11 cellular contexts compared by ENCODE assay signal in the genomic region with DNA sequence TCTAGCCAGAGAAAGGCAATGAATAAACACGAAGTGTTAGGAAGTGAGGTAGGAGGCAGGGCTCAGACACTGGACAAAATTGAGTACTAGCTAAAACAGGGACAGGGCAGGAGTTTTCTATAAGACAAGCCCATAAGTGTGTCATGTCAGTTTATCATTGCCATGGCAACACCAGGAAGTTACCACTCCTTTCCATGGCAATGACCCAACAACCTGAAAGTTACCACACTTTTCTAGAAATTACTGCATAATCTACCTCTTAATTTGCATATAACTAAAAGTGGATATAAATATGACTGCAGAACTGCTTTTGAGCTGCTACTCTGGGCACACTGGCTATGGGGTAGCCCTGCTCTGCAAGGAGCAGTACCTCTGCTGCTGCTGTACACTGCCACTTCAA.
DNase-seq lines count a peak whose midpoint lies in the region; ATAC-seq, FAIRE-seq and TF ChIP-seq lines count a peak whose summit lies in the region.
"Had no signal": no experiment of that assay in that cellular context is flagged by ENCODE, and none has a peak within 500 bp of the region (broad histone marks: within the 10 kb centered on the region; RNA-seq: fewer than 3 reads in every experiment).

No MANE protein-coding gene starts in this region.

- TF ChIP-seq CTCF in activated CD8-positive, alpha-beta T cell treated with anti-CD3 and anti-CD28 coated beads for 36 hours (IDR thresholded peaks at IDR 0.05): no peak

- H3K27ac Mint-ChIP-seq in activated CD8-positive, alpha-beta T cell treated with anti-CD3 and anti-CD28 coated beads for 36 hours: no peak overlapping the region
- H3K27ac Mint-ChIP-seq in activated CD8-positive, alpha-beta T cell treated with anti-CD3 and anti-CD28 coated beads, Interleukin-2, amount 10 ng/mL, durations not matched to agents 7 days and 5 days: no peak overlapping the region
- H3K27ac Mint-ChIP-seq in stimulated activated effector memory CD8-positive, alpha-beta T cell treated with anti-CD3 and anti-CD28 coated beads, Interleukin-12 subunit alpha, Interleukin-12 subunit beta, amount 100 ng/mL, for 72 hours: no peak overlapping the region
- no peak overlapping the region for H3K27ac Mint-ChIP-seq in activated T-helper 2 cell treated with anti-CD3 and anti-CD28 coated beads, Interferon-gamma antibody, Interleukin-2, Interleukin-4, amounts not matched to agents 10 μg/mL and 5 μg/mL and 100 μg/mL, durations not matched to agents 14 hours and 24 hours and 36 hours
- H3K27ac Mint-ChIP-seq: stimulated activated naive CD8-positive, alpha-beta T cell treated with anti-CD3 and anti-CD28 coated beads, Interleukin-15, Interleukin-2, amounts not matched to agents 100 ng/mL and 50 ng/mL, for 24 hours had no signal

- no peaks in the 10 kb centered on the region for H3K36me3 Mint-ChIP-seq in activated CD8-positive, alpha-beta T cell treated with anti-CD3 and anti-CD28 coated beads for 36 hours (ENCODE audit: low read depth)
- no peaks in the 10 kb centered on the region for H3K36me3 Mint-ChIP-seq in activated CD8-positive, alpha-beta T cell treated with anti-CD3 and anti-CD28 coated beads, Interleukin-2, amount 10 ng/mL, durations not matched to agents 7 days and 5 days (ENCODE audit: low read depth)
- no peaks in the 10 kb centered on the region for H3K36me3 Mint-ChIP-seq in stimulated activated effector memory CD8-positive, alpha-beta T cell treated with anti-CD3 and anti-CD28 coated beads, Interleukin-12 subunit alpha, Interleukin-12 subunit beta, amount 100 ng/mL, for 72 hours
- no peaks in the 10 kb centered on the region for H3K36me3 Mint-ChIP-seq in activated T-helper 2 cell treated with anti-CD3 and anti-CD28 coated beads, Interferon-gamma antibody, Interleukin-2, Interleukin-4, amounts not matched to agents 10 μg/mL and 5 μg/mL and 100 μg/mL, durations not matched to agents 14 hours and 24 hours and 36 hours (ENCODE audit: low read depth)

- peak; percentile 2 for DNase-seq in activated CD8-positive, alpha-beta T cell treated with anti-CD3 and anti-CD28 coated beads for 36 hours
- DNase-seq in activated CD8-positive, alpha-beta T cell treated with anti-CD3 and anti-CD28 coated beads, Interleukin-2, amount 10 ng/mL, durations not matched to agents 7 days and 5 days: no peak
- DNase-seq in stimulated activated effector memory CD8-positive, alpha-beta T cell treated with anti-CD3 and anti-CD28 coated beads, Interleukin-12 subunit alpha, Interleukin-12 subunit beta, amount 100 ng/mL, for 72 hours (ENCODE audit: low spot score in 2 of 2): no peak
- DNase-seq in frontal cortex (ENCODE audit: low spot score in 2 of 2) (no peak), UCSD-AML1 (lab: John Stamatoyannopoulos, UW; ENCODE audit: unreplicated experiment) (no peak)
- DNase-seq in activated T-helper 2 cell treated with anti-CD3 and anti-CD28 coated beads, Interferon-gamma antibody, Interleukin-2, Interleukin-4, amounts not matched to agents 10 μg/mL and 5 μg/mL and 100 μg/mL, durations not matched to agents 14 hours and 24 hours and 36 hours (ENCODE audit: low spot score): no peak
- DNase-seq: central memory CD4-positive, alpha-beta T cell; foreskin fibroblast had no signal

- no peak overlapping the region for H3K4me3 Mint-ChIP-seq in activated CD8-positive, alpha-beta T cell treated with anti-CD3 and anti-CD28 coated beads for 36 hours
- no peak overlapping the region for H3K4me3 Mint-ChIP-seq in activated CD8-positive, alpha-beta T cell treated with anti-CD3 and anti-CD28 coated beads, Interleukin-2, amount 10 ng/mL, durations not matched to agents 7 days and 5 days
- no peak overlapping the region for H3K4me3 Mint-ChIP-seq in stimulated activated effector memory CD8-positive, alpha-beta T cell treated with anti-CD3 and anti-CD28 coated beads, Interleukin-12 subunit alpha, Interleukin-12 subunit beta, amount 100 ng/mL, for 72 hours
- H3K4me3 Mint-ChIP-seq in activated T-helper 2 cell treated with anti-CD3 and anti-CD28 coated beads, Interferon-gamma antibody, Interleukin-2, Interleukin-4, amounts not matched to agents 10 μg/mL and 5 μg/mL and 100 μg/mL, durations not matched to agents 14 hours and 24 hours and 36 hours (ENCODE audit: low read depth): no peak overlapping the region
- H3K4me3 Mint-ChIP-seq: stimulated activated naive CD8-positive, alpha-beta T cell treated with anti-CD3 and anti-CD28 coated beads, Interleukin-15, Interleukin-2, amounts not matched to agents 100 ng/mL and 50 ng/mL, for 24 hours had no signal

- no peaks in the 10 kb centered on the region for H3K4me1 Mint-ChIP-seq in activated CD8-positive, alpha-beta T cell treated with anti-CD3 and anti-CD28 coated beads for 36 hours (ENCODE audit: low read depth)
- no peaks in the 10 kb centered on the region for H3K4me1 Mint-ChIP-seq in activated CD8-positive, alpha-beta T cell treated with anti-CD3 and anti-CD28 coated beads, Interleukin-2, amount 10 ng/mL, durations not matched to agents 7 days and 5 days (ENCODE audit: low read depth)
- no peaks in the 10 kb centered on the region for H3K4me1 Mint-ChIP-seq in stimulated activated effector memory CD8-positive, alpha-beta T cell treated with anti-CD3 and anti-CD28 coated beads, Interleukin-12 subunit alpha, Interleukin-12 subunit beta, amount 100 ng/mL, for 72 hours
- H3K4me1 Mint-ChIP-seq in activated T-helper 2 cell treated with anti-CD3 and anti-CD28 coated beads, Interferon-gamma antibody, Interleukin-2, Interleukin-4, amounts not matched to agents 10 μg/mL and 5 μg/mL and 100 μg/mL, durations not matched to agents 14 hours and 24 hours and 36 hours (ENCODE audit: low read depth): peaks cover 3% of the 10 kb centered on the region

- intact Hi-C loops in activated CD8-positive, alpha-beta T cell treated with anti-CD3 and anti-CD28 coated beads for 36 hours (cut with micrococcal nuclease): no loop called here
- intact Hi-C loops in activated T-helper 2 cell treated with anti-CD3 and anti-CD28 coated beads, Interferon-gamma antibody, Interleukin-2, Interleukin-4, amounts not matched to agents 10 μg/mL and 5 μg/mL and 100 μg/mL, durations not matched to agents 14 hours and 24 hours and 36 hours (cut with micrococcal nuclease): no loop called here

- FAIRE-seq in frontal cortex (lab: Jason Lieb, UNC): no peak

- POLR2A ChIA-PET in activated CD8-positive, alpha-beta T cell treated with anti-CD3 and anti-CD28 coated beads for 36 hours (lab: Charles Lee): no interaction called here
- POLR2A ChIA-PET in activated CD8-positive, alpha-beta T cell treated with anti-CD3 and anti-CD28 coated beads, Interleukin-2, amount 10 ng/mL, durations not matched to agents 7 days and 5 days (lab: Charles Lee): no interaction called here

- peaks cover 1% of the 10 kb centered on the region for H3K9me3 Mint-ChIP-seq in activated CD8-positive, alpha-beta T cell treated with anti-CD3 and anti-CD28 coated beads for 36 hours
- H3K9me3 Mint-ChIP-seq in activated CD8-positive, alpha-beta T cell treated with anti-CD3 and anti-CD28 coated beads, Interleukin-2, amount 10 ng/mL, durations not matched to agents 7 days and 5 days (ENCODE audit: insufficient read depth): no peaks in the 10 kb centered on the region
- peaks cover 3% of the 10 kb centered on the region for H3K9me3 Mint-ChIP-seq in stimulated activated effector memory CD8-positive, alpha-beta T cell treated with anti-CD3 and anti-CD28 coated beads, Interleukin-12 subunit alpha, Interleukin-12 subunit beta, amount 100 ng/mL, for 72 hours
- no peaks in the 10 kb centered on the region for H3K9me3 Mint-ChIP-seq in activated T-helper 2 cell treated with anti-CD3 and anti-CD28 coated beads, Interferon-gamma antibody, Interleukin-2, Interleukin-4, amounts not matched to agents 10 μg/mL and 5 μg/mL and 100 μg/mL, durations not matched to agents 14 hours and 24 hours and 36 hours
- H3K9me3 Mint-ChIP-seq: stimulated activated naive CD8-positive, alpha-beta T cell treated with anti-CD3 and anti-CD28 coated beads, Interleukin-15, Interleukin-2, amounts not matched to agents 100 ng/mL and 50 ng/mL, for 24 hours had no signal

- ATAC-seq in activated CD8-positive, alpha-beta T cell treated with anti-CD3 and anti-CD28 coated beads for 36 hours: peak; percentile 47
- no peak for ATAC-seq in activated CD8-positive, alpha-beta T cell treated with anti-CD3 and anti-CD28 coated beads, Interleukin-2, amount 10 ng/mL, durations not matched to agents 7 days and 5 days
- ATAC-seq in HG02678 (IDR thresholded peaks at IDR 0.05; ENCODE audit: unreplicated experiment) (peak; percentile 76), HG03469 (IDR thresholded peaks at IDR 0.05; ENCODE audit: unreplicated experiment) (peak; percentile 97)
- peak; percentile 76 for ATAC-seq in stimulated activated effector memory CD8-positive, alpha-beta T cell treated with anti-CD3 and anti-CD28 coated beads, Interleukin-12 subunit alpha, Interleukin-12 subunit beta, amount 100 ng/mL, for 72 hours

- no peaks in the 10 kb centered on the region for H3K27me3 Mint-ChIP-seq in activated CD8-positive, alpha-beta T cell treated with anti-CD3 and anti-CD28 coated beads for 36 hours
- H3K27me3 Mint-ChIP-seq in activated CD8-positive, alpha-beta T cell treated with anti-CD3 and anti-CD28 coated beads, Interleukin-2, amount 10 ng/mL, durations not matched to agents 7 days and 5 days (ENCODE audit: low read depth): no peaks in the 10 kb centered on the region
- no peaks in the 10 kb centered on the region for H3K27me3 Mint-ChIP-seq in activated T-helper 2 cell treated with anti-CD3 and anti-CD28 coated beads, Interferon-gamma antibody, Interleukin-2, Interleukin-4, amounts not matched to agents 10 μg/mL and 5 μg/mL and 100 μg/mL, durations not matched to agents 14 hours and 24 hours and 36 hours (ENCODE audit: low read depth)
- H3K27me3 Mint-ChIP-seq: stimulated activated naive CD8-positive, alpha-beta T cell treated with anti-CD3 and anti-CD28 coated beads, Interleukin-15, Interleukin-2, amounts not matched to agents 100 ng/mL and 50 ng/mL, for 24 hours had no signal

- CTCF ChIA-PET in activated CD8-positive, alpha-beta T cell treated with anti-CD3 and anti-CD28 coated beads for 36 hours (lab: Charles Lee): no interaction called here
- CTCF ChIA-PET in activated CD8-positive, alpha-beta T cell treated with anti-CD3 and anti-CD28 coated beads, Interleukin-2, amount 10 ng/mL, durations not matched to agents 7 days and 5 days (lab: Charles Lee): no interaction called here
